In the genomic region with DNA sequence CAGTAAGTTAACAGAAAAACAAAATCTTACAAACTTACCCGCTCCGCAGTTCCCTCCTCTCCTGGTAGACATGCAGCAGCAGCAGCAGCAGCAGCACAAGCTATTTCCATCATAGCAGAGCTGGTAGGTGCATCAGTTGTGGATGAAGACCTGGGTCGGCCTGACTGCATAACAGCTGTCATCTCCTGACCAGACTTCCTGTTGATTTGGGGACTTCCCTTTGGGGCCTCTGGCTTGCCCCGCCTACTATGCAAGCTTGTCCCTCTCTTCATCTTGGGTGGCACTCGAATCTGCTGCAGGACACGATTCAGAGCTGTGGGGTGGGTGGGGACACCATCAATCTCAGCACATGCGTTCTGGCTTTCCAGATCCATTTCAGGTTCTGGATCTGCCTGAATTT, we compare ENCODE assay signal across 8 cellular contexts.
A peak's percentile ranks its signal among the peaks of the same experiment; 100 is the strongest.
DNase-seq lines count a peak whose midpoint lies in the region; ATAC-seq and TF ChIP-seq lines count a peak whose summit lies in the region.

No MANE protein-coding gene starts in this region.

- no peaks in the 10 kb centered on the region for H4K20me1 ChIP-seq in PC-9 (ENCODE audit: insufficient read depth)

- 67 to 80% methylated on average over 7 of the region's 7 CpGs for WGBS in lower leg skin, 2 donors

- H3K36me3 ChIP-seq in PC-9 (ENCODE audit: low read depth) = peaks cover 7% of the 10 kb centered on the region; the same call in 1 of the 2 replicates
- no peaks in the 10 kb centered on the region for H3K36me3 ChIP-seq in BE2C

- no peak overlapping the region for H3K4me2 ChIP-seq in PC-9

- no peaks in the 10 kb centered on the region for H3K9me3 ChIP-seq in PC-9 (ENCODE audit: insufficient read depth, low read depth)
- no peaks in the 10 kb centered on the region for H3K9me3 ChIP-seq in BE2C

- peak; percentile 64 for ATAC-seq in HG03439 (IDR thresholded peaks at IDR 0.05; ENCODE audit: unreplicated experiment)
- peak; percentile 94 for ATAC-seq in activated CD8-positive, alpha-beta T cell treated with anti-CD3 and anti-CD28 coated beads for 36 hours

- no peak overlapping the region for H3K4me3 ChIP-seq in PC-9
- H3K4me3 ChIP-seq in BE2C (ENCODE audit: low read depth, low read length) = no peak overlapping the region
- no peak overlapping the region for H3K4me3 ChIP-seq in lower leg skin (ENCODE audit: low read depth, poor library complexity, severe bottlenecking)

- H3K27ac Mint-ChIP-seq in activated CD8-positive, alpha-beta T cell treated with anti-CD3 and anti-CD28 coated beads for 36 hours = no peak overlapping the region

- peaks cover 29% of the 10 kb centered on the region for H3K79me2 ChIP-seq in PC-9 (ENCODE audit: low read depth)

- TF ChIP-seq CTCF in activated CD8-positive, alpha-beta T cell treated with anti-CD3 and anti-CD28 coated beads for 36 hours (IDR thresholded peaks at IDR 0.05) = no peak
- TF ChIP-seq CTCF in PC-9 (conservative IDR thresholded peaks at IDR 0.05) = no peak
- no peak for TF ChIP-seq CTCF in BE2C (IDR thresholded peaks at IDR 0.05; ENCODE audit: low read depth, low read length)
- TF ChIP-seq CTCF in lower leg skin (IDR thresholded peaks at IDR 0.05) = no peak

- H3K27me3 Mint-ChIP-seq in activated CD8-positive, alpha-beta T cell treated with anti-CD3 and anti-CD28 coated beads for 36 hours = no peaks in the 10 kb centered on the region

- H3F3A ChIP-seq in PC-9 (ENCODE audit: insufficient read depth, low read depth) = peaks cover 29% of the 10 kb centered on the region

- H3K27me3 ChIP-seq in PC-9 (ENCODE audit: insufficient read depth, low read depth) (no peaks in the 10 kb centered on the region), BE2C (no peaks in the 10 kb centered on the region)

- H3K9me2 ChIP-seq in PC-9 (ENCODE audit: insufficient read depth) = no peaks in the 10 kb centered on the region

- intact Hi-C loops in activated CD8-positive, alpha-beta T cell treated with anti-CD3 and anti-CD28 coated beads for 36 hours (cut with micrococcal nuclease) = loop anchor here (2.0 to 5.0 kb wide), 4 partner anchors 105 to 337 kb away; no protein-coding TSS in a partner anchor
- intact Hi-C loops in PC-9 (cut with micrococcal nuclease; ENCODE audit: unreplicated experiment) (loop anchor here (5.0 kb wide), 2 partner anchors 175 to 500 kb away; no protein-coding TSS in a partner anchor), lower leg skin (cut with DNase I; ENCODE audit: low total_unique reads) (loop anchor here (5.0 to 10.0 kb wide), 3 partner anchors 175 to 343 kb away; no protein-coding TSS in a partner anchor)

- CTCF ChIA-PET in activated CD8-positive, alpha-beta T cell treated with anti-CD3 and anti-CD28 coated beads for 36 hours (lab: Charles Lee) = interaction anchor here (0.6 to 5.8 kb wide), 8 partner anchors 20 to 445 kb away, joined by 3 to 46 read pairs (median 4); no protein-coding TSS in a partner anchor
- CTCF ChIA-PET in PC-9 (lab: Charles Lee) = no interaction called here

- POLR2A ChIA-PET in activated CD8-positive, alpha-beta T cell treated with anti-CD3 and anti-CD28 coated beads for 36 hours (lab: Charles Lee) = interaction anchor here (0.6 to 1.1 kb wide), 3 partner anchors 11 to 327 kb away, joined by 3 to 4 read pairs (median 4); no protein-coding TSS in a partner anchor
- POLR2A ChIA-PET in PC-9 (lab: Charles Lee; ENCODE audit: unreplicated experiment) = no interaction called here

- BruUV-seq in PC-9 (replicated peaks; lab: Mats Ljungman, UMichigan) = no TSS peak

- no peaks in the 10 kb centered on the region for H3K36me3 Mint-ChIP-seq in activated CD8-positive, alpha-beta T cell treated with anti-CD3 and anti-CD28 coated beads for 36 hours (ENCODE audit: low read depth)

- no peak overlapping the region for H2AFZ ChIP-seq in PC-9

- H3K4me1 ChIP-seq in PC-9 (replicated peaks; ENCODE audit: insufficient read depth) (peaks cover 54% of the 10 kb centered on the region), BE2C (no peaks in the 10 kb centered on the region)

- no peaks in the 10 kb centered on the region for H3K9me3 Mint-ChIP-seq in activated CD8-positive, alpha-beta T cell treated with anti-CD3 and anti-CD28 coated beads for 36 hours

- no peak overlapping the region for H3K4me3 Mint-ChIP-seq in activated CD8-positive, alpha-beta T cell treated with anti-CD3 and anti-CD28 coated beads for 36 hours

- DNase-seq in stimulated activated CD4-positive, alpha-beta T cell treated with anti-CD3 and anti-CD28 coated beads, Interleukin-15, amount 100 ng/mL, for 24 hours = peak; percentile 16
- no peak for DNase-seq in stimulated activated CD4-positive, alpha-beta T cell treated with anti-CD3 and anti-CD28 coated beads, Interleukin-12 subunit alpha, Interleukin-12 subunit beta, amount 100 ng/mL, for 4 hours
- DNase-seq in activated CD8-positive, alpha-beta T cell treated with anti-CD3 and anti-CD28 coated beads for 36 hours = peak; percentile 64
- DNase-seq in PC-9 (no peak), BE2C (no peak), lower leg skin (ENCODE audit: low spot score in 2 of 2) (no peak), glomerular visceral epithelial cell (ENCODE audit: extremely low spot score) (no peak)

- no peak overlapping the region for H3K27ac ChIP-seq in PC-9

- H3K4me1 Mint-ChIP-seq in activated CD8-positive, alpha-beta T cell treated with anti-CD3 and anti-CD28 coated beads for 36 hours (ENCODE audit: low read depth) = peaks cover 15% of the 10 kb centered on the region

- no peak for TF ChIP-seq POLR2A in lower leg skin (IDR thresholded peaks at IDR 0.05)

Comparison
In these comparisons a context has a peak if more than half of its experiments do, and no peak if none do; other contexts are left out.
1. DNase-seq: peak in stimulated activated CD4-positive, alpha-beta T cell treated with anti-CD3 and anti-CD28 coated beads, Interleukin-15, amount 100 ng/mL, for 24 hours (single experiment) and activated CD8-positive, alpha-beta T cell treated with anti-CD3 and anti-CD28 coated beads for 36 hours (single experiment); none in stimulated activated CD4-positive, alpha-beta T cell treated with anti-CD3 and anti-CD28 coated beads, Interleukin-12 subunit alpha, Interleukin-12 subunit beta, amount 100 ng/mL, for 4 hours (single experiment), PC-9 (0 of 2), BE2C (single experiment), lower leg skin (0 of 2) and glomerular visceral epithelial cell (single experiment).